22 cellular contexts compared by ENCODE assay signal in the genomic region with DNA sequence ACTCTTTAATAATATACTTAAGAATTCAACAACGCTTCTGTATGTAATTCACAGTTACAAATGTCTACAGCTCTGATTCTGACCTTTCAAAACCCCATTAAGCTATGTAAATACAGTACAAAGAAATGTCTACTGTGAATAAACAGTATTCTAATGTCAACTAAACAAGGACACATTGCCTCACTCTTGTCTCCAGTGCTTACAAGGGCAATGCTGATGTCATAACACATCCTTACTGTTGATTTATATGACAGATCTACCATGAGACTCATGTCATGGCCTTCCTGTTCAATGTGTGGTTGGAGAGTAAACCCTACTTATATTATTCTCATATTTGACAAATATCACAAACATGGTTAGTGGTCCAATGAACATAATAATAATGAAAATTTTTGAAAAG.
"Had no signal": no experiment of that assay in that cellular context is flagged by ENCODE, and none has a peak within 500 bp of the region (broad histone marks: within the 10 kb centered on the region; RNA-seq: fewer than 3 reads in every experiment).

No MANE protein-coding gene starts in this region.

- H3K27ac ChIP-seq: adrenal gland, ascending aorta, brain microvascular endothelial cell, hepatocyte, left ventricle myocardium inferior, sigmoid colon, thoracic aorta, WERI-Rb-1 had no signal

- H3K9me3 ChIP-seq: adrenal gland, ascending aorta, sigmoid colon had no signal

- H3K27me3 ChIP-seq: adrenal gland, ascending aorta, brain microvascular endothelial cell, hepatocyte, sigmoid colon had no signal

- DNase-seq: activated CD4-positive, alpha-beta T cell treated with anti-CD3 and anti-CD28 coated beads, Interleukin-2, amount 50 U/mL, for 1 hour; activated CD4-positive, CD25-positive, alpha-beta regulatory T cell treated with anti-CD3 and anti-CD28 coated beads, Interleukin-2, amount 50 U/mL, for 72 hours; activated CD8-positive, alpha-beta T cell treated with anti-CD3 and anti-CD28 coated beads, Interleukin-2, amount 10 ng/mL, durations not matched to agents 7 days and 5 days; adrenal gland; brain microvascular endothelial cell; central memory CD4-positive, alpha-beta T cell; effector memory CD4-positive, alpha-beta T cell; glutamatergic neuron; immature natural killer cell; kidney glomerular epithelial cell; left ventricle myocardium inferior; midbrain; natural killer cell; sigmoid colon; stimulated activated CD4-positive, alpha-beta T cell treated with anti-CD3 and anti-CD28 coated beads, Interleukin-15, amount 100 ng/mL, for 24 hours; stimulated activated CD8-positive, alpha-beta memory T cell treated with anti-CD3 and anti-CD28 coated beads, Interleukin-4, amount 100 ng/mL, for 48 hours; stimulated activated naive B cell treated with anti-CD40 and anti-IgM and Interleukin-4, amounts not matched to agents 10 μg/mL and 1 μg/mL and 100 μg/mL, for 72 hours; WERI-Rb-1 had no signal

- H3K36me3 ChIP-seq: adrenal gland, ascending aorta, brain microvascular endothelial cell, left ventricle myocardium inferior, sigmoid colon, thoracic aorta, WERI-Rb-1 had no signal

- H3K4me3 ChIP-seq: adrenal gland, ascending aorta, hepatocyte, left ventricle myocardium inferior, sigmoid colon, smooth muscle cell, thoracic aorta had no signal

- H3K4me1 ChIP-seq: adrenal gland, ascending aorta, left ventricle myocardium inferior, sigmoid colon had no signal
